8 cellular contexts compared by ENCODE assay signal in genomic region chr12:123389560-123390351, GRCh38. TPM values are rescaled to one million over a fixed set of nuclear protein-coding genes. Genes with fewer than 3 reads are reported as not detected.
A peak's percentile ranks its signal among the peaks of the same experiment; 100 is the strongest.
DNase-seq lines count a peak whose midpoint lies in the region; ATAC-seq lines count a peak whose summit lies in the region.

No MANE protein-coding gene starts in this region.

- peak overlapping the region; percentile 41 for H2BK120ac ChIP-seq in trophoblast cell (ENCODE audit: insufficient read depth, low read length, poor library complexity)

- H3K27ac ChIP-seq in trophoblast cell (ENCODE audit: low read depth, low read length) = peak overlapping the region; percentile 50

- H3K4me3 ChIP-seq in trophoblast cell (ENCODE audit: low read depth, low read length) = peak overlapping the region; percentile 77

- no CpG with 5 or more reads among the region's 66 CpGs for WGBS in trophoblast cell (ENCODE audit: extremely low coverage, insufficient coverage, insufficient read length)

- H3K27me3 ChIP-seq in trophoblast cell (ENCODE audit: insufficient read depth, low read length) = no peaks in the 10 kb centered on the region

- peak overlapping the region; percentile 81 for H3K18ac ChIP-seq in trophoblast cell (ENCODE audit: low read length)

- H4K8ac ChIP-seq in trophoblast cell (ENCODE audit: low read depth, low read length) = peak overlapping the region; percentile 80

- peak overlapping the region; percentile 84 for H3K4ac ChIP-seq in trophoblast cell (ENCODE audit: low read depth, low read length)

- no peak overlapping the region for H3K23ac ChIP-seq in trophoblast cell (ENCODE audit: low read length)

- H3K9me3 ChIP-seq in trophoblast cell (ENCODE audit: insufficient read depth, low read depth, low read length) = no peaks in the 10 kb centered on the region

- H3K79me2 ChIP-seq in trophoblast cell (ENCODE audit: control insufficient read depth, insufficient read depth, low read length, poor library complexity) = peaks cover 5% of the 10 kb centered on the region

- H3K36me3 ChIP-seq in trophoblast cell (ENCODE audit: control insufficient read depth in 1 of 2, insufficient read depth in 2 of 2, low read length in 2 of 2) = peaks cover 29 to 32% of the 10 kb centered on the region in 2 experiments

- peak overlapping the region; percentile 53 for H2AK5ac ChIP-seq in trophoblast cell (ENCODE audit: low read length)

- H2BK5ac ChIP-seq in trophoblast cell (ENCODE audit: low read depth, low read length, poor library complexity) = peak overlapping the region; percentile 77

- H3K4me1 ChIP-seq in trophoblast cell (ENCODE audit: control insufficient read depth in 1 of 2, insufficient read depth in 2 of 2, low read length in 2 of 2) = peaks cover 11 to 14% of the 10 kb centered on the region in 2 experiments

- peak overlapping the region; percentile 84 for H4K91ac ChIP-seq in trophoblast cell (ENCODE audit: low read depth, low read length)

- ATAC-seq in GM19023 (IDR thresholded peaks at IDR 0.05; ENCODE audit: unreplicated experiment) (peak; percentile 34), Right ventricle myocardium superior (ENCODE audit: poor library complexity) (peak; percentile 75)

- peak overlapping the region; percentile 96 for H3K9ac ChIP-seq in trophoblast cell (ENCODE audit: low read length)

- intact Hi-C loops in Right ventricle myocardium superior (cut with DNase I) = loop anchor here (10.0 kb wide), 1 partner anchor 145 kb away; the partner anchor contains the start of gene RILPL1

- H3K4me2 ChIP-seq in trophoblast cell (ENCODE audit: low read length) = peak overlapping the region; percentile 82

- peak overlapping the region; percentile 71 for H2AFZ ChIP-seq in trophoblast cell (ENCODE audit: insufficient read depth, low read length, poor library complexity)

- no peak overlapping the region for H2BK12ac ChIP-seq in trophoblast cell (ENCODE audit: low read length)

- H4K12ac ChIP-seq in trophoblast cell (ENCODE audit: low read depth, low read length) = peak overlapping the region; percentile 22

- DNase-seq in AG20443 (ENCODE audit: low spot score) (peak; percentile 47), Kasumi-1 (lab: John Stamatoyannopoulos, UW) (peak; percentile 11 to 30), Right ventricle myocardium superior (peak; percentile 74), trophoblast cell (peak; percentile 94 to 95), cerebellar cortex (ENCODE audit: low spot score) (no peak)
- DNase-seq in activated effector memory CD4-positive, alpha-beta T cell treated with Interleukin-2 at 50 U/mL for 16 hours = peak; percentile 22
- DNase-seq in central memory CD4-positive, alpha-beta T cell = no peak

- H3K79me1 ChIP-seq in trophoblast cell (ENCODE audit: low read length) = peaks cover 10% of the 10 kb centered on the region

- H3K14ac ChIP-seq in trophoblast cell (ENCODE audit: low read length) = peak overlapping the region; percentile 68

RNA-seq across cellular contexts. Expression of gene KMT5A, which starts 5.8 kb away (rescaled TPM):
- total RNA-seq in Right ventricle myocardium superior = 31.8 TPM
- polyA plus RNA-seq in trophoblast cell (2013) = 51.7 and 53.1 TPM in 2 replicates

RNA-seq across cellular contexts. Expression of gene SBNO1, which starts 25.1 kb away (rescaled TPM):
- total RNA-seq in Right ventricle myocardium superior = 25.3 TPM
- polyA plus RNA-seq in trophoblast cell (2013) = 30.3 and 30.7 TPM in 2 replicates

RNA-seq across cellular contexts. Expression of gene RILPL2, which starts 46.7 kb away (rescaled TPM):
- total RNA-seq in Right ventricle myocardium superior = 1.9 TPM
- polyA plus RNA-seq in trophoblast cell (2013) = 4.1 and 4.7 TPM in 2 replicates

Comparison
In these comparisons a context has a peak if more than half of its experiments do, and no peak if none do; other contexts are left out.
1. DNase-seq: peak in AG20443 (single experiment), Kasumi-1 (2 of 2), activated effector memory CD4-positive, alpha-beta T cell treated with Interleukin-2 at 50 U/mL for 16 hours (single experiment), Right ventricle myocardium superior (single experiment) and trophoblast cell (2 of 2); none in central memory CD4-positive, alpha-beta T cell (single experiment) and cerebellar cortex (single experiment).